ENCODE assay signal across 13 cellular contexts in genomic region chr10:124650263-124650662, GRCh38.
A peak's percentile ranks its signal among the peaks of the same experiment; 100 is the strongest.
DNase-seq lines count a peak whose midpoint lies in the region; ATAC-seq, FAIRE-seq and TF ChIP-seq lines count a peak whose summit lies in the region.
"Had no signal": no experiment of that assay in that cellular context is flagged by ENCODE, and none has a peak within 500 bp of the region (broad histone marks: within the 10 kb centered on the region; RNA-seq: fewer than 3 reads in every experiment).

No MANE protein-coding gene starts in this region.

- no peaks in the 10 kb centered on the region for H3K9me3 ChIP-seq in kidney (ENCODE audit: control insufficient read depth in 1 of 2, low read length in 2 of 2)
- no peaks in the 10 kb centered on the region for H3K9me3 ChIP-seq in HAP-1
- H3K9me3 ChIP-seq: body of pancreas had no signal

- H3K4me1 Mint-ChIP-seq in activated CD4-positive, alpha-beta T cell treated with anti-CD3 and anti-CD28 coated beads for 36 hours: peaks cover 79% of the 10 kb centered on the region
- H3K4me1 Mint-ChIP-seq in activated B cell treated with CpG ODN at 0.5 μM for 24 hours (peaks cover 99% of the 10 kb centered on the region), chondrocyte (ENCODE audit: low read depth) (peaks cover 28% of the 10 kb centered on the region)
- peaks cover 95% of the 10 kb centered on the region for H3K4me1 Mint-ChIP-seq in stimulated activated memory B cell treated with anti-CD40 and anti-IgM and Interleukin-4, amounts not matched to agents 10 μg/mL and 1 μg/mL and 100 μg/mL, for 72 hours

- H3K4me3 Mint-ChIP-seq in activated CD4-positive, alpha-beta T cell treated with anti-CD3 and anti-CD28 coated beads for 36 hours: peak overlapping the region; percentile 7
- peak overlapping the region; percentile 57 for H3K4me3 Mint-ChIP-seq in activated B cell treated with CpG ODN at 0.5 μM for 24 hours
- no peak overlapping the region for H3K4me3 Mint-ChIP-seq in stimulated activated memory B cell treated with anti-CD40 and anti-IgM and Interleukin-4, amounts not matched to agents 10 μg/mL and 1 μg/mL and 100 μg/mL, for 72 hours
- no peak overlapping the region for H3K4me3 Mint-ChIP-seq in chondrocyte (ENCODE audit: unreplicated experiment)

- no peak overlapping the region for H3K9ac ChIP-seq in kidney (ENCODE audit: low read length in 2 of 2)

- H3K9me3 Mint-ChIP-seq in activated CD4-positive, alpha-beta T cell treated with anti-CD3 and anti-CD28 coated beads for 36 hours (ENCODE audit: low read depth): no peaks in the 10 kb centered on the region
- H3K9me3 Mint-ChIP-seq in activated B cell treated with CpG ODN at 0.5 μM for 24 hours (no peaks in the 10 kb centered on the region), chondrocyte (ENCODE audit: low read depth) (no peaks in the 10 kb centered on the region)
- no peaks in the 10 kb centered on the region for H3K9me3 Mint-ChIP-seq in stimulated activated memory B cell treated with anti-CD40 and anti-IgM and Interleukin-4, amounts not matched to agents 10 μg/mL and 1 μg/mL and 100 μg/mL, for 72 hours

- no peaks in the 10 kb centered on the region for H3K27me3 Mint-ChIP-seq in activated CD4-positive, alpha-beta T cell treated with anti-CD3 and anti-CD28 coated beads for 36 hours
- H3K27me3 Mint-ChIP-seq in activated B cell treated with CpG ODN at 0.5 μM for 24 hours (no peaks in the 10 kb centered on the region), chondrocyte (ENCODE audit: low read depth) (no peaks in the 10 kb centered on the region)
- H3K27me3 Mint-ChIP-seq in stimulated activated memory B cell treated with anti-CD40 and anti-IgM and Interleukin-4, amounts not matched to agents 10 μg/mL and 1 μg/mL and 100 μg/mL, for 72 hours: no peaks in the 10 kb centered on the region

- POLR2A ChIA-PET in activated CD4-positive, alpha-beta T cell treated with anti-CD3 and anti-CD28 coated beads for 36 hours (lab: Charles Lee): interaction anchor here (0.6 kb wide), 1 partner anchor 50 kb away, joined by 3 read pairs; no protein-coding TSS in a partner anchor
- POLR2A ChIA-PET in activated B cell treated with CpG ODN at 0.5 μM for 24 hours (lab: Charles Lee): interaction anchor here (0.9 to 5.0 kb wide), 9 partner anchors 8 to 111 kb away, joined by 4 to 34 read pairs (median 6); no protein-coding TSS in a partner anchor

- intact Hi-C loops in activated CD4-positive, alpha-beta T cell treated with anti-CD3 and anti-CD28 coated beads for 36 hours (cut with DNase I, micrococcal nuclease): loop anchor here (2.0 kb wide), 2 partner anchors 69 to 91 kb away; no protein-coding TSS in a partner anchor
- intact Hi-C loops in activated B cell treated with CpG ODN at 0.5 μM for 24 hours (cut with micrococcal nuclease) (loop anchor here (2.0 to 5.0 kb wide), 2 partner anchors 37 to 69 kb away; no protein-coding TSS in a partner anchor), kidney (cut with DNase I) (no loop called here)

- H3K4me3 ChIP-seq in kidney (ENCODE audit: low read length in 2 of 2) (no peak overlapping the region), HAP-1 (no peak overlapping the region)
- H3K4me3 ChIP-seq: body of pancreas had no signal

- TF ChIP-seq CTCF in activated B cell treated with CpG ODN at 0.5 μM for 24 hours (IDR thresholded peaks at IDR 0.05) (no peak), kidney (IDR thresholded peaks at IDR 0.05; ENCODE audit: borderline replicate concordance, extremely low read depth, insufficient read depth) (no peak), chondrocyte (IDR thresholded peaks at IDR 0.05) (no peak)

- FAIRE-seq in kidney (lab: Jason Lieb, UNC): no peak
- FAIRE-seq: keratinocyte had no signal

- H3K36me3 Mint-ChIP-seq in activated CD4-positive, alpha-beta T cell treated with anti-CD3 and anti-CD28 coated beads for 36 hours (ENCODE audit: low read depth): no peaks in the 10 kb centered on the region
- peaks cover 28% of the 10 kb centered on the region for H3K36me3 Mint-ChIP-seq in activated B cell treated with CpG ODN at 0.5 μM for 24 hours (ENCODE audit: low read depth)
- H3K36me3 Mint-ChIP-seq in stimulated activated memory B cell treated with anti-CD40 and anti-IgM and Interleukin-4, amounts not matched to agents 10 μg/mL and 1 μg/mL and 100 μg/mL, for 72 hours: peaks cover 26% of the 10 kb centered on the region
- H3K36me3 Mint-ChIP-seq in chondrocyte (ENCODE audit: low read depth): no peaks in the 10 kb centered on the region

- no peak for DNase-seq in activated CD4-positive, alpha-beta T cell treated with anti-CD3 and anti-CD28 coated beads for 36 hours
- DNase-seq in activated CD4-positive, alpha-beta T cell treated with anti-CD3 and anti-CD28 coated beads, Interleukin-2, amount 50 U/mL, for 1 hour: no peak
- DNase-seq in activated B cell treated with CpG ODN at 0.5 μM for 24 hours: no peak
- DNase-seq in kidney: peak; percentile 32
- DNase-seq in foreskin melanocyte: no peak
- DNase-seq in HAP-1 (ENCODE audit: low spot score in 2 of 2): no peak
- no peak for DNase-seq in chondrocyte (ENCODE audit: low spot score)
- DNase-seq: 8988T, body of pancreas, NCI-H1417, NCI-H748 treated with DMSO at 0.1 percent for 48 hours had no signal

- H3K27ac Mint-ChIP-seq in activated CD4-positive, alpha-beta T cell treated with anti-CD3 and anti-CD28 coated beads for 36 hours: no peak overlapping the region
- H3K27ac Mint-ChIP-seq in activated B cell treated with CpG ODN at 0.5 μM for 24 hours: peak overlapping the region; percentile 88
- H3K27ac Mint-ChIP-seq in stimulated activated memory B cell treated with anti-CD40 and anti-IgM and Interleukin-4, amounts not matched to agents 10 μg/mL and 1 μg/mL and 100 μg/mL, for 72 hours: peak overlapping the region; percentile 99
- H3K27ac Mint-ChIP-seq in chondrocyte (ENCODE audit: unreplicated experiment): no peak overlapping the region

- no peaks in the 10 kb centered on the region for H3K27me3 ChIP-seq in HAP-1 (ENCODE audit: low read depth)
- H3K27me3 ChIP-seq: body of pancreas had no signal

- H3K4me1 ChIP-seq in kidney (ENCODE audit: control insufficient read depth in 1 of 2, insufficient read depth in 1 of 2, low read depth in 1 of 2, low read length in 2 of 2) (peaks cover 40 to 64% of the 10 kb centered on the region in 2 donors), HAP-1 (no peaks in the 10 kb centered on the region)

- in situ Hi-C loops in HAP-1 (cut with MboI; ENCODE audit: low sequenced_read_pairs): no loop called here

- H3K27ac ChIP-seq in kidney (ENCODE audit: low read depth in 2 of 2, low read length in 2 of 2): no peak overlapping the region
- H3K27ac ChIP-seq: body of pancreas had no signal

- H3K36me3 ChIP-seq in kidney (ENCODE audit: control insufficient read depth in 1 of 2, insufficient read depth in 2 of 2, low read length in 2 of 2) (peaks cover 0 to 5% of the 10 kb centered on the region in 2 donors), HAP-1 (replicated peaks) (no peaks in the 10 kb centered on the region; the same call in 1 of the 2 replicates)

- CTCF ChIA-PET in activated CD4-positive, alpha-beta T cell treated with anti-CD3 and anti-CD28 coated beads for 36 hours (lab: Charles Lee): interaction anchor here (0.9 to 2.3 kb wide), 4 partner anchors 9 to 99 kb away, joined by 3 to 12 read pairs (median 5); no protein-coding TSS in a partner anchor
- CTCF ChIA-PET in activated B cell treated with CpG ODN at 0.5 μM for 24 hours (lab: Charles Lee): interaction anchor here (1.3 to 3.6 kb wide), 3 partner anchors 69 to 91 kb away, joined by 5 to 39 read pairs (median 5); no protein-coding TSS in a partner anchor

- ATAC-seq in activated CD4-positive, alpha-beta T cell treated with anti-CD3 and anti-CD28 coated beads for 36 hours: no peak
- no peak for ATAC-seq in activated B cell treated with CpG ODN at 0.5 μM for 24 hours (ENCODE audit: low read depth)
- no peak for ATAC-seq in stimulated activated memory B cell treated with anti-CD40 and anti-IgM and Interleukin-4, amounts not matched to agents 10 μg/mL and 1 μg/mL and 100 μg/mL, for 72 hours
- ATAC-seq: body of pancreas had no signal

Comparison
In these comparisons a context has a peak if more than half of its experiments do, and no peak if none do; other contexts are left out.
1. H3K27ac Mint-ChIP-seq: peak in activated B cell treated with CpG ODN at 0.5 μM for 24 hours (single experiment) and stimulated activated memory B cell treated with anti-CD40 and anti-IgM and Interleukin-4, amounts not matched to agents 10 μg/mL and 1 μg/mL and 100 μg/mL, for 72 hours (single experiment); none in activated CD4-positive, alpha-beta T cell treated with anti-CD3 and anti-CD28 coated beads for 36 hours (single experiment) and chondrocyte (single experiment).
2. H3K4me3 Mint-ChIP-seq: peak in activated CD4-positive, alpha-beta T cell treated with anti-CD3 and anti-CD28 coated beads for 36 hours (single experiment) and activated B cell treated with CpG ODN at 0.5 μM for 24 hours (single experiment); none in stimulated activated memory B cell treated with anti-CD40 and anti-IgM and Interleukin-4, amounts not matched to agents 10 μg/mL and 1 μg/mL and 100 μg/mL, for 72 hours (single experiment) and chondrocyte (single experiment).